Comparison of ENCODE assay signal across 28 cellular contexts in genomic region chr19:40737102-40737644, GRCh38. TPM values are rescaled to one million over a fixed set of nuclear protein-coding genes. Genes with fewer than 3 reads are reported as not detected.
"Had no signal": no experiment of that assay in that cellular context is flagged by ENCODE, and none has a peak within 500 bp of the region (broad histone marks: within the 10 kb centered on the region; RNA-seq: fewer than 3 reads in every experiment).

No MANE protein-coding gene starts in this region.

- H3K4me3 ChIP-seq: skin epidermis, tibial artery had no signal

- ATAC-seq: activated CD8-positive, alpha-beta T cell treated with anti-CD3 and anti-CD28 coated beads for 36 hours; activated naive CD8-positive, alpha-beta T cell treated with anti-CD3 and anti-CD28 coated beads, Interleukin-2, amount 50 U/mL, for 24 hours; left lobe of liver; stimulated activated naive CD8-positive, alpha-beta T cell treated with anti-CD3 and anti-CD28 coated beads, Interleukin-15, Interleukin-2, amounts not matched to agents 100 U/mL and 50 U/mL, for 24 hours had no signal

- DNase-seq: activated CD4-positive, alpha-beta T cell treated with anti-CD3 and anti-CD28 coated beads, Interleukin-2, amount 10 ng/mL, durations not matched to agents 24 days and 14 days; activated CD4-positive, CD25-positive, alpha-beta regulatory T cell; activated CD8-positive, alpha-beta T cell treated with anti-CD3 and anti-CD28 coated beads for 36 hours; activated naive CD4-positive, alpha-beta T cell treated with Interleukin-2 at 50 U/mL for 16 hours; activated naive CD8-positive, alpha-beta T cell treated with anti-CD3 and anti-CD28 coated beads, Interleukin-2, amount 50 U/mL, for 24 hours; activated T-cell treated with anti-CD3 and anti-CD28 coated beads, Interleukin-2, amount 50 U/mL, for 24 hours; anterior cingulate cortex; central memory CD4-positive, alpha-beta T cell; endodermal cell; foreskin melanocyte; glutamatergic neuron; mammary epithelial cell; nephron progenitor cell; occipital lobe; retina; stimulated activated naive CD8-positive, alpha-beta T cell treated with anti-CD3 and anti-CD28 coated beads, Interleukin-15, Interleukin-2, amounts not matched to agents 100 U/mL and 50 U/mL, for 24 hours; substantia nigra; T-helper 1 cell; T-helper 9 cell; tibial artery had no signal

- H3K27me3 ChIP-seq: tibial artery had no signal

- H3K27ac ChIP-seq: tibial artery had no signal

- FAIRE-seq: colon, keratinocyte, urothelium cell line had no signal

- H3K9me3 ChIP-seq: tibial artery had no signal

RNA-seq across cellular contexts. Expression of gene MIA, which starts 38.1 kb away (rescaled TPM):
- total RNA-seq: activated CD8-positive, alpha-beta T cell treated with anti-CD3 and anti-CD28 coated beads for 36 hours; activated T-helper 2 cell treated with anti-CD3 and anti-CD28 coated beads, Interferon-gamma antibody, Interleukin-2, Interleukin-4, amounts not matched to agents 10 μg/mL and 5 μg/mL and 100 μg/mL, durations not matched to agents 14 hours and 24 hours and 36 hours; endodermal cell; epithelial cell of proximal tubule; myocyte; occipital lobe had no signal
